ENCODE assay signal across 2 cellular contexts in the genomic region with DNA sequence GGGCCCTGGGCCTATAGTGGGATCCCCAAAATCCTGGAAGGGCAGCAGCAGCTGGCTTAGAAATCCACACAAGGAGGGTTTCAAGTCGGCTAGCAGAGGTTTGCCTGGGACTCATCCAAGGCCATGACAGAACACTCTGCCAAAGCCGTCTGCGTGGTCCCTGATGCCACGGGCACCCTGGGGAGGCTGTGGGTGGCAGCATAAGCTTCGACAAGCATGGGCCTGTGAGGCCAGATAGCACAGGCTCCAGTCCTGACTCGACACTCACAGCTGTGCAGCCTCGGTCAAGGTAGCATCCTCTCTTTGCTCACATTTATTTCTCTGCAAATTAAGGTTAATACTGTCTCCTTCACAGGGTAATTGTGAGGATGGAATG.
TF ChIP-seq lines count a peak whose summit lies in the region.

No MANE protein-coding gene starts in this region.

TF ChIP-seq in SK-N-SH, 30 proteins besides CTCF, POLR2A, EP300 and RAD21 (continued from another document):
- TF ChIP-seq, protein P1, sequence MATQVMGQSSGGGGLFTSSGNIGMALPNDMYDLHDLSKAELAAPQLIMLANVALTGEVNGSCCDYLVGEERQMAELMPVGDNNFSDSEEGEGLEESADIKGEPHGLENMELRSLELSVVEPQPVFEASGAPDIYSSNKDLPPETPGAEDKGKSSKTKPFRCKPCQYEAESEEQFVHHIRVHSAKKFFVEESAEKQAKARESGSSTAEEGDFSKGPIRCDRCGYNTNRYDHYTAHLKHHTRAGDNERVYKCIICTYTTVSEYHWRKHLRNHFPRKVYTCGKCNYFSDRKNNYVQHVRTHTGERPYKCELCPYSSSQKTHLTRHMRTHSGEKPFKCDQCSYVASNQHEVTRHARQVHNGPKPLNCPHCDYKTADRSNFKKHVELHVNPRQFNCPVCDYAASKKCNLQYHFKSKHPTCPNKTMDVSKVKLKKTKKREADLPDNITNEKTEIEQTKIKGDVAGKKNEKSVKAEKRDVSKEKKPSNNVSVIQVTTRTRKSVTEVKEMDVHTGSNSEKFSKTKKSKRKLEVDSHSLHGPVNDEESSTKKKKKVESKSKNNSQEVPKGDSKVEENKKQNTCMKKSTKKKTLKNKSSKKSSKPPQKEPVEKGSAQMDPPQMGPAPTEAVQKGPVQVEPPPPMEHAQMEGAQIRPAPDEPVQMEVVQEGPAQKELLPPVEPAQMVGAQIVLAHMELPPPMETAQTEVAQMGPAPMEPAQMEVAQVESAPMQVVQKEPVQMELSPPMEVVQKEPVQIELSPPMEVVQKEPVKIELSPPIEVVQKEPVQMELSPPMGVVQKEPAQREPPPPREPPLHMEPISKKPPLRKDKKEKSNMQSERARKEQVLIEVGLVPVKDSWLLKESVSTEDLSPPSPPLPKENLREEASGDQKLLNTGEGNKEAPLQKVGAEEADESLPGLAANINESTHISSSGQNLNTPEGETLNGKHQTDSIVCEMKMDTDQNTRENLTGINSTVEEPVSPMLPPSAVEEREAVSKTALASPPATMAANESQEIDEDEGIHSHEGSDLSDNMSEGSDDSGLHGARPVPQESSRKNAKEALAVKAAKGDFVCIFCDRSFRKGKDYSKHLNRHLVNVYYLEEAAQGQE (IDR thresholded peaks at IDR 0.05; ENCODE audit: low read depth, low read length), result no peak
- TF ChIP-seq, protein P2, sequence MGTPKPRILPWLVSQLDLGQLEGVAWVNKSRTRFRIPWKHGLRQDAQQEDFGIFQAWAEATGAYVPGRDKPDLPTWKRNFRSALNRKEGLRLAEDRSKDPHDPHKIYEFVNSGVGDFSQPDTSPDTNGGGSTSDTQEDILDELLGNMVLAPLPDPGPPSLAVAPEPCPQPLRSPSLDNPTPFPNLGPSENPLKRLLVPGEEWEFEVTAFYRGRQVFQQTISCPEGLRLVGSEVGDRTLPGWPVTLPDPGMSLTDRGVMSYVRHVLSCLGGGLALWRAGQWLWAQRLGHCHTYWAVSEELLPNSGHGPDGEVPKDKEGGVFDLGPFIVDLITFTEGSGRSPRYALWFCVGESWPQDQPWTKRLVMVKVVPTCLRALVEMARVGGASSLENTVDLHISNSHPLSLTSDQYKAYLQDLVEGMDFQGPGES (IDR thresholded peaks at IDR 0.05; ENCODE audit: low read depth, low read length), result no peak
- no peak for TF ChIP-seq RCOR1 (IDR thresholded peaks at IDR 0.05; ENCODE audit: low read length)
- no peak for TF ChIP-seq TCF12 (IDR thresholded peaks at IDR 0.05)
- no peak for TF ChIP-seq EZH2phosphoT487 (IDR thresholded peaks at IDR 0.05; ENCODE audit: borderline replicate concordance, low read depth)
- no peak for TF ChIP-seq SIN3A (IDR thresholded peaks at IDR 0.05; ENCODE audit: borderline replicate concordance, low read depth, low read length)
- no peak for TF ChIP-seq GATA2 (CRISPR knock-in tag; IDR thresholded peaks at IDR 0.05)
- no peak for TF ChIP-seq TEAD4 (IDR thresholded peaks at IDR 0.05; ENCODE audit: borderline replicate concordance, insufficient read depth)
- TF ChIP-seq, protein P3, sequence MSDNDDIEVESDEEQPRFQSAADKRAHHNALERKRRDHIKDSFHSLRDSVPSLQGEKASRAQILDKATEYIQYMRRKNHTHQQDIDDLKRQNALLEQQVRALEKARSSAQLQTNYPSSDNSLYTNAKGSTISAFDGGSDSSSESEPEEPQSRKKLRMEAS (IDR thresholded peaks at IDR 0.05; ENCODE audit: low read depth), result no peak

TF ChIP-seq in SK-N-SH treated with all-trans-retinoic acid at 6 μM for 48 hours, 23 proteins besides CTCF, POLR2A, EP300 and RAD21 (continued from another document):
- TF ChIP-seq, protein P4, sequence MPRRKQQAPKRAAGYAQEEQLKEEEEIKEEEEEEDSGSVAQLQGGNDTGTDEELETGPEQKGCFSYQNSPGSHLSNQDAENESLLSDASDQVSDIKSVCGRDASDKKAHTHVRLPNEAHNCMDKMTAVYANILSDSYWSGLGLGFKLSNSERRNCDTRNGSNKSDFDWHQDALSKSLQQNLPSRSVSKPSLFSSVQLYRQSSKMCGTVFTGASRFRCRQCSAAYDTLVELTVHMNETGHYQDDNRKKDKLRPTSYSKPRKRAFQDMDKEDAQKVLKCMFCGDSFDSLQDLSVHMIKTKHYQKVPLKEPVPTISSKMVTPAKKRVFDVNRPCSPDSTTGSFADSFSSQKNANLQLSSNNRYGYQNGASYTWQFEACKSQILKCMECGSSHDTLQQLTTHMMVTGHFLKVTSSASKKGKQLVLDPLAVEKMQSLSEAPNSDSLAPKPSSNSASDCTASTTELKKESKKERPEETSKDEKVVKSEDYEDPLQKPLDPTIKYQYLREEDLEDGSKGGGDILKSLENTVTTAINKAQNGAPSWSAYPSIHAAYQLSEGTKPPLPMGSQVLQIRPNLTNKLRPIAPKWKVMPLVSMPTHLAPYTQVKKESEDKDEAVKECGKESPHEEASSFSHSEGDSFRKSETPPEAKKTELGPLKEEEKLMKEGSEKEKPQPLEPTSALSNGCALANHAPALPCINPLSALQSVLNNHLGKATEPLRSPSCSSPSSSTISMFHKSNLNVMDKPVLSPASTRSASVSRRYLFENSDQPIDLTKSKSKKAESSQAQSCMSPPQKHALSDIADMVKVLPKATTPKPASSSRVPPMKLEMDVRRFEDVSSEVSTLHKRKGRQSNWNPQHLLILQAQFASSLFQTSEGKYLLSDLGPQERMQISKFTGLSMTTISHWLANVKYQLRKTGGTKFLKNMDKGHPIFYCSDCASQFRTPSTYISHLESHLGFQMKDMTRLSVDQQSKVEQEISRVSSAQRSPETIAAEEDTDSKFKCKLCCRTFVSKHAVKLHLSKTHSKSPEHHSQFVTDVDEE (CRISPR knock-in tag; IDR thresholded peaks at IDR 0.05), result no peak
- TF ChIP-seq, protein P5, sequence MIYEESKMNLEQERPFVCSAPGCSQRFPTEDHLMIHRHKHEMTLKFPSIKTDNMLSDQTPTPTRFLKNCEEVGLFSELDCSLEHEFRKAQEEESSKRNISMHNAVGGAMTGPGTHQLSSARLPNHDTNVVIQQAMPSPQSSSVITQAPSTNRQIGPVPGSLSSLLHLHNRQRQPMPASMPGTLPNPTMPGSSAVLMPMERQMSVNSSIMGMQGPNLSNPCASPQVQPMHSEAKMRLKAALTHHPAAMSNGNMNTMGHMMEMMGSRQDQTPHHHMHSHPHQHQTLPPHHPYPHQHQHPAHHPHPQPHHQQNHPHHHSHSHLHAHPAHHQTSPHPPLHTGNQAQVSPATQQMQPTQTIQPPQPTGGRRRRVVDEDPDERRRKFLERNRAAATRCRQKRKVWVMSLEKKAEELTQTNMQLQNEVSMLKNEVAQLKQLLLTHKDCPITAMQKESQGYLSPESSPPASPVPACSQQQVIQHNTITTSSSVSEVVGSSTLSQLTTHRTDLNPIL (CRISPR knock-in tag; IDR thresholded peaks at IDR 0.05; ENCODE audit: low read depth), result no peak
- TF ChIP-seq, protein P6, sequence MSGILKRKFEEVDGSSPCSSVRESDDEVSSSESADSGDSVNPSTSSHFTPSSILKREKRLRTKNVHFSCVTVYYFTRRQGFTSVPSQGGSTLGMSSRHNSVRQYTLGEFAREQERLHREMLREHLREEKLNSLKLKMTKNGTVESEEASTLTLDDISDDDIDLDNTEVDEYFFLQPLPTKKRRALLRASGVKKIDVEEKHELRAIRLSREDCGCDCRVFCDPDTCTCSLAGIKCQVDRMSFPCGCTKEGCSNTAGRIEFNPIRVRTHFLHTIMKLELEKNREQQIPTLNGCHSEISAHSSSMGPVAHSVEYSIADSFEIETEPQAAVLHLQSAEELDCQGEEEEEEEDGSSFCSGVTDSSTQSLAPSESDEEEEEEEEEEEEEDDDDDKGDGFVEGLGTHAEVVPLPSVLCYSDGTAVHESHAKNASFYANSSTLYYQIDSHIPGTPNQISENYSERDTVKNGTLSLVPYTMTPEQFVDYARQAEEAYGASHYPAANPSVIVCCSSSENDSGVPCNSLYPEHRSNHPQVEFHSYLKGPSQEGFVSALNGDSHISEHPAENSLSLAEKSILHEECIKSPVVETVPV (CRISPR knock-in tag; IDR thresholded peaks at IDR 0.05), result no peak
- TF ChIP-seq ESRRG (CRISPR knock-in tag; IDR thresholded peaks at IDR 0.05), result no peak
- TF ChIP-seq GLIS3 (CRISPR knock-in tag; IDR thresholded peaks at IDR 0.05), result no peak
- TF ChIP-seq PPARA (CRISPR knock-in tag; IDR thresholded peaks at IDR 0.05; ENCODE audit: borderline replicate concordance), result no peak
- no peak for TF ChIP-seq ZNF565 (CRISPR knock-in tag; conservative IDR thresholded peaks at IDR 0.05; ENCODE audit: low read depth)
- no peak for TF ChIP-seq ZNF70 (CRISPR knock-in tag; IDR thresholded peaks at IDR 0.05)
- TF ChIP-seq CSDC2 (CRISPR knock-in tag; IDR thresholded peaks at IDR 0.05), result no peak
- TF ChIP-seq OSR1 (CRISPR knock-in tag; IDR thresholded peaks at IDR 0.05), result no peak
- TF ChIP-seq ISL1 (CRISPR knock-in tag; IDR thresholded peaks at IDR 0.05), result no peak
- TF ChIP-seq ARNTL (CRISPR knock-in tag; IDR thresholded peaks at IDR 0.05; ENCODE audit: borderline replicate concordance, low read depth), result no peak
